ENCODE assay signal across 8 cellular contexts in genomic region chr12:76031414-76032042, GRCh38. TPM values are rescaled to one million over a fixed set of nuclear protein-coding genes. Genes with fewer than 3 reads are reported as not detected.
DNase-seq lines count a peak whose midpoint lies in the region; ATAC-seq and TF ChIP-seq lines count a peak whose summit lies in the region.

TSS of gene PHLDA1 (minus strand) at chr12:76031776.

- H2AFZ ChIP-seq in PC-3 (ENCODE audit: low read length), result peak within 1 kb of the TSS; percentile 59

- H3F3A ChIP-seq in PC-3 (ENCODE audit: low read length, unreplicated experiment), result peaks cover 32% of the 10 kb centered on the region

- H3K27me3 ChIP-seq in PC-3 (ENCODE audit: low read length) (no peaks in the 10 kb centered on the region), muscle layer of colon (ENCODE audit: control insufficient read depth in 1 of 2, insufficient read depth in 2 of 2, low read length in 2 of 2) (peaks cover 0 to 5% of the 10 kb centered on the region in 2 donors)

- BruUV-seq in PC-3 (replicated peaks; lab: Mats Ljungman, UMichigan), result no TSS peak

- peak; percentile 34; the same call in 1 of the 2 replicates for TF ChIP-seq CTCF in PC-3 (conservative IDR thresholded peaks at IDR 0.05; ENCODE audit: low read depth, low read length)

- H3K9me3 ChIP-seq in PC-3 (ENCODE audit: low read length), result no peaks in the 10 kb centered on the region
- H3K9me3 ChIP-seq in muscle layer of colon (ENCODE audit: low read length), result no peaks in the 10 kb centered on the region

- H3K36me3 ChIP-seq in PC-3 (ENCODE audit: low read depth, low read length) (peaks cover 36% of the 10 kb centered on the region), muscle layer of colon (ENCODE audit: insufficient read depth, low read length) (no peaks in the 10 kb centered on the region)

- H3K27ac ChIP-seq in PC-3 (ENCODE audit: low read length) (peak within 1 kb of the TSS; percentile 94), muscle layer of colon (ENCODE audit: low read depth, low read length) (peak within 1 kb of the TSS; percentile 80)

- H3K4me2 ChIP-seq in PC-3 (ENCODE audit: low read length), result peak within 1 kb of the TSS; percentile 93

- peak; percentile 96 for DNase-seq in DMS53 treated with DMSO at 0.1 percent for 48 hours (lab: John Stamatoyannopoulos, UW; ENCODE audit: unreplicated experiment)
- peak; percentile 71 for DNase-seq in Jurkat, Clone E6-1 (ENCODE audit: low read depth, low spot score)
- DNase-seq in PC-3, result peak; percentile 98
- peak; percentile 92 for DNase-seq in activated T-cell treated with anti-CD3 and anti-CD28 coated beads, Interleukin-2, amount 50 U/mL, for 1 hour
- DNase-seq in erythroblast (lab: John Stamatoyannopoulos, UW), result peak; percentile 93 to 95
- DNase-seq in stimulated activated CD8-positive, alpha-beta memory T cell treated with anti-CD3 and anti-CD28 coated beads, Interleukin-7, amount 100 ng/mL, for 24 hours (ENCODE audit: low read depth), result peak; percentile 86

- H3K4me3 ChIP-seq in Jurkat, Clone E6-1 (ENCODE audit: low read length), result peak within 1 kb of the TSS; percentile 57
- peak within 1 kb of the TSS; percentile 97 for H3K4me3 ChIP-seq in PC-3 (ENCODE audit: low read length)
- peak within 1 kb of the TSS; percentile 83 to 84 for H3K4me3 ChIP-seq in muscle layer of colon (ENCODE audit: low read depth in 1 of 2, low read length in 2 of 2)

- peak; percentile 81 for ATAC-seq in GM21619 (IDR thresholded peaks at IDR 0.05; ENCODE audit: unreplicated experiment)
- peak; percentile 75 for ATAC-seq in PC-3

- H3K9ac ChIP-seq in PC-3 (ENCODE audit: low read length) (peak within 1 kb of the TSS; percentile 98), muscle layer of colon (ENCODE audit: low read length) (peak within 1 kb of the TSS; percentile 34)

- peaks cover 34% of the 10 kb centered on the region for H3K4me1 ChIP-seq in PC-3 (ENCODE audit: insufficient read depth, low read length)
- peaks cover 17% of the 10 kb centered on the region for H3K4me1 ChIP-seq in muscle layer of colon (ENCODE audit: insufficient read depth, low read length)

- intact Hi-C loops in PC-3 (cut with micrococcal nuclease), result loop anchor here (10.0 kb wide), 1 partner anchor 553 kb away; no protein-coding TSS in a partner anchor

- no peaks in the 10 kb centered on the region for H3K9me2 ChIP-seq in PC-3 (replicated peaks; ENCODE audit: low read length)

- H4K20me1 ChIP-seq in PC-3 (ENCODE audit: low read length), result peaks cover 36% of the 10 kb centered on the region

- POLR2A ChIA-PET in PC-3 (lab: Charles Lee; ENCODE audit: unreplicated experiment), result interaction anchor here (0.5 to 2.2 kb wide), 24 partner anchors 8 to 555 kb away, joined by 3 to 21 read pairs (median 4); no protein-coding TSS in a partner anchor

- H3K79me2 ChIP-seq in PC-3 (ENCODE audit: low read length), result peaks cover 98% of the 10 kb centered on the region

- TF ChIP-seq POLR2A in erythroblast (IDR thresholded peaks at IDR 0.05; ENCODE audit: low read length), result peak; percentile 71

- CTCF ChIA-PET in PC-3 (lab: Charles Lee), result interaction anchor here (0.6 to 1.0 kb wide), 6 partner anchors 169 to 520 kb away, joined by 3 to 4 read pairs (median 3); partner anchors contain the start of gene KRR1

RNA-seq across cellular contexts. Expression of gene PHLDA1, which starts in this region (rescaled TPM):
- 0.49 TPM for polyA plus RNA-seq in Jurkat, Clone E6-1 (2012; ENCODE audit: insufficient read depth, insufficient read length)
- total RNA-seq in PC-3 (2014; rRNA removed), result 181 and 218 TPM in 2 replicates

Comparison
In these comparisons a context has a peak if more than half of its experiments do, and no peak if none do; other contexts are left out.
1. Peak in every context shown above with its lines: DNase-seq, ATAC-seq, H3K4me3 ChIP-seq and H3K27ac ChIP-seq.